ENCODE assay signal across 8 cellular contexts in the genomic region with DNA sequence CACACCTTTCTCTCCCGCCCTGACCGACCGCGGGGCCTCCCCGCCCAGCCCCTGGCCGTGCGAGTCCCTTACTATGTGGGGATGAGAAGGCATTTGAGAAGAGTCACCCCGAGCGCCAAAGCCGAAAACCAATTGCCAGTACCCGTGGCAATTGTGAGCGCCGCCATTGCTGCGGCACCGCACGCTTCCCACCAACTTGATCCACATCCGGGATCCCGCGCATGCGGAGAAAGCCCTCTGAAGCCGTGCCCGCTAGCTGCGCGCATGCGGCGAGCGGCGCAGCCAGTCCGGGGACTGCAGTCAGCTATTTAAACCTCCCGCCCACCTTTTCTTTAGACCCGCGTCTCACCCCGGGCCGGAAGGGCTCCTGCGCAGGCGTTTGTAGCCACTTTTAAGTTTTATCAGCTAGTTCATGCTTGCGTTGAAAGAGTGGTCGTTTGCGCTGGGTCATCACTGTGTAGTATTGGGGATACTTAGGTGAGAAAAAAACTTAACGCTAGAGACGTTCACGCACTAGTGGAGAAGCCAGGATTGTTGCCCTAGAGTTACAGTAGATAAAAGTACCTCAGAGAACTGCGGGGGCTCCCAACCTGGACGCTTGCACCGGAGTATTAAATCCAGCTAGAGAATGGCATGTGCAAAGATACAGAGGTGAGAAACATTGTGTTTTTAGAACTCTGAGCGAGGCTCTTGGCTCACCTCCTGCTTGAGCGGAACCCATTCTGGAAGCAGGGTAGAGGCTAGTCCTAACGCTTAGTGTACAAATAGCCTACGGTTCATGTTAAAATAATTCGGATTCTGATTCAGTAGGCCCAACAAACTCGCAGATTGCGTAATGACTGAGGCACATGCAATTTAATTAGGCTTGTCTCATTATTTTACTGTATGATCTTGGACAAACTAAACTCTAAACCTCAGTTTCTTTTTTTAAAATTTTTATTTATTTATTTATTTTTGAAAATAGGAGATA. TPM values are rescaled to one million over a fixed set of nuclear protein-coding genes. Genes with fewer than 3 reads are reported as not detected.
DNase-seq lines count a peak whose midpoint lies in the region; ATAC-seq and TF ChIP-seq lines count a peak whose summit lies in the region.

A gene (minus strand): TSS at position 205 of the 970 bp plus-strand sequence. CDS start 38 bp downstream, at position 167.

- H3K36me3 ChIP-seq in ascending aorta (no peaks in the 10 kb centered on the region), rectal smooth muscle tissue (ENCODE audit: control insufficient read depth, insufficient read depth, low read length) (no peaks in the 10 kb centered on the region), aorta (ENCODE audit: control insufficient read depth in 1 of 2, insufficient read depth in 2 of 2, low read length in 1 of 2) (no peaks in the 10 kb centered on the region)

- peak; percentile 61 for DNase-seq in NCI-H187 treated with DMSO at 0.1 percent for 48 hours (lab: John Stamatoyannopoulos, UW)
- DNase-seq in ascending aorta (ENCODE audit: low spot score in 2 of 2) = peak; percentile 78 to 97
- DNase-seq in right cardiac atrium = peak; percentile 96 to 99 (median 99)
- DNase-seq in aorta = peak; percentile 97 to 99

- H3K9me3 ChIP-seq in ascending aorta (no peaks in the 10 kb centered on the region), right cardiac atrium (ENCODE audit: control insufficient read depth, low read length) (no peaks in the 10 kb centered on the region), aorta (ENCODE audit: control insufficient read depth, low read length) (no peaks in the 10 kb centered on the region)

- H3K9ac ChIP-seq in rectal smooth muscle tissue (ENCODE audit: low read length) = peak within 1 kb of the TSS; percentile 46

- intact Hi-C loops in T-helper 2 cell treated with Interferon-gamma antibody and Interleukin-4, amounts not matched to agents 100 ng/mL and 5 ng/mL, for 36 hours (cut with micrococcal nuclease) = loop anchor here (1.0 to 5.0 kb wide), 11 partner anchors 49 to 502 kb away; a partner anchor contains a TSS
- intact Hi-C loops in ascending aorta (cut with DNase I) (loop anchor here (1.0 to 5.0 kb wide), 3 partner anchors 49 to 423 kb away; a partner anchor contains a TSS), right cardiac atrium (cut with DNase I) (loop anchor here in 2 of 4 donors (10.0 kb wide), 2 partner anchors 275 to 425 kb away; a partner anchor contains a TSS), aorta (cut with DNase I) (loop anchor here in 1 of 2 donors (2.0 to 5.0 kb wide), 2 partner anchors 49 to 278 kb away; a partner anchor contains a TSS)

- H3K27me3 ChIP-seq in ascending aorta = no peaks in the 10 kb centered on the region
- H3K27me3 ChIP-seq in right cardiac atrium (ENCODE audit: control insufficient read depth, insufficient read depth) = no peaks in the 10 kb centered on the region
- H3K27me3 ChIP-seq in rectal smooth muscle tissue (ENCODE audit: control insufficient read depth, insufficient read depth, low read length) = no peaks in the 10 kb centered on the region
- no peaks in the 10 kb centered on the region for H3K27me3 ChIP-seq in aorta (ENCODE audit: control insufficient read depth in 1 of 2, insufficient read depth in 2 of 2, low read length in 1 of 2)

- peak within 1 kb of the TSS; percentile 73 to 77 for H3K4me3 ChIP-seq in ascending aorta
- H3K4me3 ChIP-seq in right cardiac atrium (ENCODE audit: low read length) = peak within 1 kb of the TSS; percentile 88
- peak within 1 kb of the TSS; percentile 77 for H3K4me3 ChIP-seq in rectal smooth muscle tissue (ENCODE audit: low read length)
- peak within 1 kb of the TSS; percentile 69 to 81 for H3K4me3 ChIP-seq in aorta (ENCODE audit: low read length in 2 of 2)

- peak; percentile 87 for ATAC-seq in GM18499 (IDR thresholded peaks at IDR 0.05; ENCODE audit: insufficient read depth, unreplicated experiment)
- peak; percentile 83 for ATAC-seq in HG02943 (IDR thresholded peaks at IDR 0.05; ENCODE audit: low read depth, unreplicated experiment)
- peak; percentile 99 for ATAC-seq in right cardiac atrium
- peak; percentile 98 for ATAC-seq in aorta (ENCODE audit: low FRiP score)

- WGBS in right cardiac atrium = 3% methylated on average over 52 of the region's 52 CpGs
- WGBS in aorta, 2 donors = 1 to 2% methylated on average over 52 of the region's 52 CpGs

- TF ChIP-seq CTCF in ascending aorta (IDR thresholded peaks at IDR 0.05) = no peak

- H3K27ac ChIP-seq in ascending aorta = peak within 1 kb of the TSS; percentile 54 to 75
- H3K27ac ChIP-seq in right cardiac atrium (ENCODE audit: low read length) = peak within 1 kb of the TSS; percentile 76
- H3K27ac ChIP-seq in rectal smooth muscle tissue (ENCODE audit: low read depth, low read length) = peak within 1 kb of the TSS; percentile 31
- peak within 1 kb of the TSS in 1 of 2 donors; percentile 9 for H3K27ac ChIP-seq in aorta (ENCODE audit: low read depth in 1 of 2, low read length in 2 of 2)

- H3K4me1 ChIP-seq in ascending aorta = peaks cover 7 to 14% of the 10 kb centered on the region in 2 donors
- peaks cover 2% of the 10 kb centered on the region for H3K4me1 ChIP-seq in right cardiac atrium (ENCODE audit: control insufficient read depth, insufficient read depth, low read length)
- H3K4me1 ChIP-seq in rectal smooth muscle tissue (ENCODE audit: control insufficient read depth, insufficient read depth, low read length) = peaks cover 5% of the 10 kb centered on the region
- H3K4me1 ChIP-seq in aorta (ENCODE audit: control insufficient read depth in 1 of 2, insufficient read depth in 2 of 2, low read length in 2 of 2) = no peaks in the 10 kb centered on the region

RNA-seq across cellular contexts. Expression of the gene that starts here (rescaled TPM):
- 65.2 and 66.7 TPM in 2 replicates for total RNA-seq in T-helper 2 cell treated with Interferon-gamma antibody and Interleukin-4, amounts not matched to agents 100 ng/mL and 5 ng/mL, for 36 hours
- 27.0 TPM for total RNA-seq in ascending aorta
- 10 to 100 TPM; 13.2 to 26.0 (median 20.0) TPM for total RNA-seq in right cardiac atrium
- 27.2 TPM for polyA plus RNA-seq in right cardiac atrium
- 10 to 100 TPM; 22.2 to 23.6 TPM for total RNA-seq in aorta
- polyA plus RNA-seq in aorta = 10 to 100 TPM; 18.0 to 24.2 TPM
